Comparison of ENCODE assay signal across 8 cellular contexts in genomic region chr22:38228873-38229740, GRCh38. TPM values are rescaled to one million over a fixed set of nuclear protein-coding genes. Genes with fewer than 3 reads are reported as not detected.
DNase-seq lines count a peak whose midpoint lies in the region; ATAC-seq and TF ChIP-seq lines count a peak whose summit lies in the region.

No MANE protein-coding gene starts in this region.

- intact Hi-C loops in gastrocnemius medialis (cut with DNase I; ENCODE audit: low total_unique reads): no loop called here

- in situ Hi-C loops in gastrocnemius medialis (cut with MboI; ENCODE audit: low sequenced_read_pairs in 4 of 4): loop anchor here in 1 of 4 donors (25.0 kb wide), 1 partner anchor 117 kb away; the partner anchor contains the start of gene BAIAP2L2

- H3K4me1 ChIP-seq in SJSA1 (replicated peaks) (peaks cover 39% of the 10 kb centered on the region), gastrocnemius medialis (peaks cover 26% of the 10 kb centered on the region in 2 donors)

- H3K27ac ChIP-seq in SJSA1 (peak overlapping the region; percentile 85), gastrocnemius medialis (peak overlapping the region; percentile 41 to 82 (median 72))

- TF ChIP-seq CTCF in fibroblast of villous mesenchyme (IDR thresholded peaks at IDR 0.05; ENCODE audit: insufficient read depth, low read depth, low read length) (no peak), gastrocnemius medialis (IDR thresholded peaks at IDR 0.05 in 4 of 5, conservative IDR thresholded peaks at IDR 0.05 in 1 of 5) (no peak)

- no peak overlapping the region for H3K27ac Mint-ChIP-seq in stimulated activated naive B cell treated with anti-CD40 and anti-IgM and Interleukin-4, amounts not matched to agents 10 μg/mL and 1 μg/mL and 100 μg/mL, for 72 hours

- peaks cover 1 to 3% of the 10 kb centered on the region in 2 donors for H3K4me1 Mint-ChIP-seq in stimulated activated naive B cell treated with anti-CD40 and anti-IgM and Interleukin-4, amounts not matched to agents 10 μg/mL and 1 μg/mL and 100 μg/mL, for 72 hours

- no peak for TF ChIP-seq POLR2A in gastrocnemius medialis (IDR thresholded peaks at IDR 0.05)

- no peaks in the 10 kb centered on the region for H3K9me3 Mint-ChIP-seq in stimulated activated naive B cell treated with anti-CD40 and anti-IgM and Interleukin-4, amounts not matched to agents 10 μg/mL and 1 μg/mL and 100 μg/mL, for 72 hours

- H3K4me3 ChIP-seq in SJSA1: no peak overlapping the region
- H3K4me3 ChIP-seq in fibroblast of villous mesenchyme (ENCODE audit: low read depth, low read length): no peak overlapping the region
- no peak overlapping the region for H3K4me3 ChIP-seq in gastrocnemius medialis

- no peaks in the 10 kb centered on the region for H3K9me3 ChIP-seq in SJSA1 (replicated peaks)
- no peaks in the 10 kb centered on the region for H3K9me3 ChIP-seq in gastrocnemius medialis

- H3K36me3 ChIP-seq in SJSA1 (peaks cover 79% of the 10 kb centered on the region), gastrocnemius medialis (peaks cover 0 to 55% of the 10 kb centered on the region in 2 donors)

- H3K36me3 Mint-ChIP-seq in stimulated activated naive B cell treated with anti-CD40 and anti-IgM and Interleukin-4, amounts not matched to agents 10 μg/mL and 1 μg/mL and 100 μg/mL, for 72 hours: peaks cover 28 to 43% of the 10 kb centered on the region in 2 donors

- H3K4me3 Mint-ChIP-seq in stimulated activated naive B cell treated with anti-CD40 and anti-IgM and Interleukin-4, amounts not matched to agents 10 μg/mL and 1 μg/mL and 100 μg/mL, for 72 hours: no peak overlapping the region

- peak; percentile 62 to 63 for ATAC-seq in gastrocnemius medialis
- ATAC-seq in stimulated activated naive B cell treated with anti-CD40 and anti-IgM and Interleukin-4, amounts not matched to agents 10 μg/mL and 1 μg/mL and 100 μg/mL, for 72 hours (replicated peaks): no peak

- no peaks in the 10 kb centered on the region for H3K27me3 ChIP-seq in SJSA1 (replicated peaks)
- H3K27me3 ChIP-seq in gastrocnemius medialis: no peaks in the 10 kb centered on the region

- peak; percentile 58 for DNase-seq in EL
- DNase-seq in SJSA1 (ENCODE audit: low read depth in 1 of 2, low spot score in 2 of 2): peak; percentile 94 to 98
- DNase-seq in fibroblast of villous mesenchyme (ENCODE audit: low read depth): peak; percentile 58
- DNase-seq in gastrocnemius medialis: peak in 1 of 2 donors; percentile 50
- no peak for DNase-seq in cerebellar cortex (ENCODE audit: low spot score)
- DNase-seq in stimulated activated naive B cell treated with anti-CD40 and anti-IgM and Interleukin-4, amounts not matched to agents 10 μg/mL and 1 μg/mL and 100 μg/mL, for 72 hours: no peak
- DNase-seq in DMS114 treated with DMSO at 0.1 percent for 48 hours (lab: John Stamatoyannopoulos, UW; ENCODE audit: unreplicated experiment): no peak
- DNase-seq in stimulated activated CD4-positive, alpha-beta T cell treated with anti-CD3 and anti-CD28 coated beads, Interleukin-1b, Interleukin-23, amount 100 ng/mL, for 48 hours: no peak

- H3K27me3 Mint-ChIP-seq in stimulated activated naive B cell treated with anti-CD40 and anti-IgM and Interleukin-4, amounts not matched to agents 10 μg/mL and 1 μg/mL and 100 μg/mL, for 72 hours: no peaks in the 10 kb centered on the region

RNA-seq across cellular contexts. Expression of gene MAFF, which starts 27.3 kb away (rescaled TPM):
- total RNA-seq in SJSA1 (2014; rRNA removed; shearing (Covaris generic)): 45.7 and 52.1 TPM in 2 replicates
- total RNA-seq in fibroblast of villous mesenchyme (17.1 and 19.4 TPM in 2 replicates), gastrocnemius medialis (100 to 1,000 TPM in 1 of 4 donors, 10 to 100 TPM in 3; 19.3 to 448 (median 33.4) TPM)

RNA-seq across cellular contexts. Expression of gene TMEM184B, which starts 43.7 kb away (rescaled TPM):
- 22.0 and 23.8 TPM in 2 replicates for total RNA-seq in SJSA1 (2014; rRNA removed; shearing (Covaris generic))
- total RNA-seq in fibroblast of villous mesenchyme: 44.9 and 65.1 TPM in 2 replicates
- total RNA-seq in gastrocnemius medialis: 10 to 100 TPM; 25.4 to 40.7 (median 31.2) TPM

RNA-seq across cellular contexts. Expression of gene PLA2G6, which starts 47.5 kb away (rescaled TPM):
- 1.0 and 2.5 TPM in 2 replicates for total RNA-seq in SJSA1 (2014; rRNA removed; shearing (Covaris generic))
- total RNA-seq in fibroblast of villous mesenchyme: 10.0 and 10.8 TPM in 2 replicates
- total RNA-seq in gastrocnemius medialis: 10 to 100 TPM in 2 of 4 donors, 1 to 10 TPM in 2; 9.1 to 19.5 (median 12.1) TPM

Comparison
In these comparisons a context has a peak if more than half of its experiments do, and no peak if none do; other contexts are left out.
1. DNase-seq: peak in EL (single experiment), SJSA1 (2 of 2) and fibroblast of villous mesenchyme (single experiment); none in cerebellar cortex (single experiment), stimulated activated naive B cell treated with anti-CD40 and anti-IgM and Interleukin-4, amounts not matched to agents 10 μg/mL and 1 μg/mL and 100 μg/mL, for 72 hours (single experiment), DMS114 treated with DMSO at 0.1 percent for 48 hours (single experiment) and stimulated activated CD4-positive, alpha-beta T cell treated with anti-CD3 and anti-CD28 coated beads, Interleukin-1b, Interleukin-23, amount 100 ng/mL, for 48 hours (single experiment).
2. ATAC-seq: peak in gastrocnemius medialis (2 of 2); none in stimulated activated naive B cell treated with anti-CD40 and anti-IgM and Interleukin-4, amounts not matched to agents 10 μg/mL and 1 μg/mL and 100 μg/mL, for 72 hours (0 of 2).